ENCODE assay signal across 10 cellular contexts in genomic region chr19:2394054-2394668, GRCh38. TPM values are rescaled to one million over a fixed set of nuclear protein-coding genes. Genes with fewer than 3 reads are reported as not detected.
DNase-seq lines count a peak whose midpoint lies in the region; ATAC-seq and TF ChIP-seq lines count a peak whose summit lies in the region.
"Had no signal": no experiment of that assay in that cellular context is flagged by ENCODE, and none has a peak within 500 bp of the region (broad histone marks: within the 10 kb centered on the region; RNA-seq: fewer than 3 reads in every experiment).

No MANE protein-coding gene starts in this region.

- no peaks in the 10 kb centered on the region for H3K27me3 ChIP-seq in ascending aorta
- H3K27me3 ChIP-seq in H7 (ENCODE audit: control insufficient read depth, insufficient read depth, low read length), result no peaks in the 10 kb centered on the region

- no peaks in the 10 kb centered on the region for H3K36me3 Mint-ChIP-seq in stimulated activated naive B cell treated with anti-CD40 and anti-IgM and Interleukin-4, amounts not matched to agents 10 μg/mL and 1 μg/mL and 100 μg/mL, for 72 hours

- DNase-seq in NOMO-1 (lab: John Stamatoyannopoulos, UW; ENCODE audit: unreplicated experiment in 2 of 2) (peak; percentile 82 to 93), coronary artery (ENCODE audit: low spot score) (no peak), ascending aorta (ENCODE audit: low spot score in 2 of 2) (no peak), H7 (no peak)
- DNase-seq in stimulated activated naive B cell treated with anti-CD40 and anti-IgM and Interleukin-4, amounts not matched to agents 10 μg/mL and 1 μg/mL and 100 μg/mL, for 72 hours, result no peak
- DNase-seq: left cardiac atrium, NCI-H226, T1000 had no signal

- H3K4me3 Mint-ChIP-seq in stimulated activated naive B cell treated with anti-CD40 and anti-IgM and Interleukin-4, amounts not matched to agents 10 μg/mL and 1 μg/mL and 100 μg/mL, for 72 hours, result peak overlapping the region; percentile 59 to 66

- ATAC-seq in GM18517 (IDR thresholded peaks at IDR 0.05; ENCODE audit: unreplicated experiment), result peak; percentile 74
- peak; percentile 81 to 83 for ATAC-seq in stimulated activated naive B cell treated with anti-CD40 and anti-IgM and Interleukin-4, amounts not matched to agents 10 μg/mL and 1 μg/mL and 100 μg/mL, for 72 hours (replicated peaks)
- no peak for ATAC-seq in HG03457 (IDR thresholded peaks at IDR 0.05; ENCODE audit: unreplicated experiment)
- ATAC-seq: left cardiac atrium had no signal

- H3K27ac ChIP-seq in coronary artery, result no peak overlapping the region
- H3K27ac ChIP-seq in ascending aorta, result peak overlapping the region in 1 of 2 donors; percentile 5

- TF ChIP-seq CTCF in coronary artery (IDR thresholded peaks at IDR 0.05), result no peak
- no peak for TF ChIP-seq CTCF in ascending aorta (IDR thresholded peaks at IDR 0.05)

- H3K27me3 Mint-ChIP-seq in stimulated activated naive B cell treated with anti-CD40 and anti-IgM and Interleukin-4, amounts not matched to agents 10 μg/mL and 1 μg/mL and 100 μg/mL, for 72 hours, result peaks cover 0 to 4% of the 10 kb centered on the region in 2 donors

- H3K9me3 ChIP-seq in ascending aorta, result no peaks in the 10 kb centered on the region

- H3K4me3 ChIP-seq in coronary artery (peak overlapping the region; percentile 54), ascending aorta (no peak overlapping the region), H7 (ENCODE audit: insufficient read depth, low read depth, low read length) (no peak overlapping the region)

- no peaks in the 10 kb centered on the region for H3K9me3 Mint-ChIP-seq in stimulated activated naive B cell treated with anti-CD40 and anti-IgM and Interleukin-4, amounts not matched to agents 10 μg/mL and 1 μg/mL and 100 μg/mL, for 72 hours

- H3K36me3 ChIP-seq in ascending aorta (no peaks in the 10 kb centered on the region), H7 (replicated peaks; ENCODE audit: control insufficient read depth, insufficient read depth, low read length) (no peaks in the 10 kb centered on the region)

- intact Hi-C loops in ascending aorta (cut with DNase I), result loop anchor here (5.0 kb wide), 2 partner anchors 157 to 297 kb away; partner anchors contain the start of genes IZUMO4, MOB3A, PLEKHJ1 and SF3A2

- peaks cover 9 to 31% of the 10 kb centered on the region in 2 donors for H3K4me1 Mint-ChIP-seq in stimulated activated naive B cell treated with anti-CD40 and anti-IgM and Interleukin-4, amounts not matched to agents 10 μg/mL and 1 μg/mL and 100 μg/mL, for 72 hours

- H3K27ac Mint-ChIP-seq in stimulated activated naive B cell treated with anti-CD40 and anti-IgM and Interleukin-4, amounts not matched to agents 10 μg/mL and 1 μg/mL and 100 μg/mL, for 72 hours, result peak overlapping the region; percentile 20

- no peaks in the 10 kb centered on the region for H3K4me1 ChIP-seq in ascending aorta

RNA-seq across cellular contexts. Expression of gene TIMM13, which starts 33.2 kb away (rescaled TPM):
- 55.0 TPM for total RNA-seq in ascending aorta
- total RNA-seq in H7 (2014; rRNA removed; shearing (Covaris generic)), result 176 and 179 TPM in 2 replicates

RNA-seq across cellular contexts. Expression of gene TMPRSS9, which starts 34.1 kb away (rescaled TPM):
- total RNA-seq in ascending aorta, result not detected
- total RNA-seq in H7 (2014; rRNA removed; shearing (Covaris generic)), result 0.48 TPM in 1 of 2 replicates, not detected in the other
- total RNA-seq: left cardiac atrium had no signal

Comparison
In these comparisons a context has a peak if more than half of its experiments do, and no peak if none do; other contexts are left out.
1. DNase-seq: peak in NOMO-1 (2 of 2); none in coronary artery (single experiment), stimulated activated naive B cell treated with anti-CD40 and anti-IgM and Interleukin-4, amounts not matched to agents 10 μg/mL and 1 μg/mL and 100 μg/mL, for 72 hours (single experiment), ascending aorta (0 of 2) and H7 (single experiment).